In genomic region chr12:45728625-45729232, GRCh38 we compare ENCODE assay signal across 1 cellular context.
TF ChIP-seq lines count a peak whose summit lies in the region.

No MANE protein-coding gene starts in this region.

TF ChIP-seq in K562, 482 proteins besides CTCF, POLR2A, EP300 and RAD21 (continued from another document and continues in another):
- TF ChIP-seq, protein P1, sequence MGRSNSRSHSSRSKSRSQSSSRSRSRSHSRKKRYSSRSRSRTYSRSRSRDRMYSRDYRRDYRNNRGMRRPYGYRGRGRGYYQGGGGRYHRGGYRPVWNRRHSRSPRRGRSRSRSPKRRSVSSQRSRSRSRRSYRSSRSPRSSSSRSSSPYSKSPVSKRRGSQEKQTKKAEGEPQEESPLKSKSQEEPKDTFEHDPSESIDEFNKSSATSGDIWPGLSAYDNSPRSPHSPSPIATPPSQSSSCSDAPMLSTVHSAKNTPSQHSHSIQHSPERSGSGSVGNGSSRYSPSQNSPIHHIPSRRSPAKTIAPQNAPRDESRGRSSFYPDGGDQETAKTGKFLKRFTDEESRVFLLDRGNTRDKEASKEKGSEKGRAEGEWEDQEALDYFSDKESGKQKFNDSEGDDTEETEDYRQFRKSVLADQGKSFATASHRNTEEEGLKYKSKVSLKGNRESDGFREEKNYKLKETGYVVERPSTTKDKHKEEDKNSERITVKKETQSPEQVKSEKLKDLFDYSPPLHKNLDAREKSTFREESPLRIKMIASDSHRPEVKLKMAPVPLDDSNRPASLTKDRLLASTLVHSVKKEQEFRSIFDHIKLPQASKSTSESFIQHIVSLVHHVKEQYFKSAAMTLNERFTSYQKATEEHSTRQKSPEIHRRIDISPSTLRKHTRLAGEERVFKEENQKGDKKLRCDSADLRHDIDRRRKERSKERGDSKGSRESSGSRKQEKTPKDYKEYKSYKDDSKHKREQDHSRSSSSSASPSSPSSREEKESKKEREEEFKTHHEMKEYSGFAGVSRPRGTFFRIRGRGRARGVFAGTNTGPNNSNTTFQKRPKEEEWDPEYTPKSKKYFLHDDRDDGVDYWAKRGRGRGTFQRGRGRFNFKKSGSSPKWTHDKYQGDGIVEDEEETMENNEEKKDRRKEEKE (IDR thresholded peaks at IDR 0.05; ENCODE audit: borderline replicate concordance in 1 of 2, control insufficient read depth in 1 of 2, low read depth in 2 of 2, low read length in 1 of 2): peak in 1 of 2 experiments; percentile 79; a peak in 1 of 4 replicates
- TF ChIP-seq PTBP1 (IDR thresholded peaks at IDR 0.05; ENCODE audit: low read depth, low read length): no peak
- TF ChIP-seq ESRRB (CRISPR knock-in tag; IDR thresholded peaks at IDR 0.05; ENCODE audit: borderline replicate concordance): no peak
- no peak for TF ChIP-seq NR2C1 (IDR thresholded peaks at IDR 0.05)
- TF ChIP-seq NR2C1 (tag; IDR thresholded peaks at IDR 0.05): peak; percentile 68
- TF ChIP-seq L3MBTL2 (IDR thresholded peaks at IDR 0.05): peak; percentile 57; the same call in 1 of the 2 replicates
- no peak for TF ChIP-seq ZNF408 (CRISPR knock-in tag; IDR thresholded peaks at IDR 0.05; ENCODE audit: low read depth)
- TF ChIP-seq, protein P2, sequence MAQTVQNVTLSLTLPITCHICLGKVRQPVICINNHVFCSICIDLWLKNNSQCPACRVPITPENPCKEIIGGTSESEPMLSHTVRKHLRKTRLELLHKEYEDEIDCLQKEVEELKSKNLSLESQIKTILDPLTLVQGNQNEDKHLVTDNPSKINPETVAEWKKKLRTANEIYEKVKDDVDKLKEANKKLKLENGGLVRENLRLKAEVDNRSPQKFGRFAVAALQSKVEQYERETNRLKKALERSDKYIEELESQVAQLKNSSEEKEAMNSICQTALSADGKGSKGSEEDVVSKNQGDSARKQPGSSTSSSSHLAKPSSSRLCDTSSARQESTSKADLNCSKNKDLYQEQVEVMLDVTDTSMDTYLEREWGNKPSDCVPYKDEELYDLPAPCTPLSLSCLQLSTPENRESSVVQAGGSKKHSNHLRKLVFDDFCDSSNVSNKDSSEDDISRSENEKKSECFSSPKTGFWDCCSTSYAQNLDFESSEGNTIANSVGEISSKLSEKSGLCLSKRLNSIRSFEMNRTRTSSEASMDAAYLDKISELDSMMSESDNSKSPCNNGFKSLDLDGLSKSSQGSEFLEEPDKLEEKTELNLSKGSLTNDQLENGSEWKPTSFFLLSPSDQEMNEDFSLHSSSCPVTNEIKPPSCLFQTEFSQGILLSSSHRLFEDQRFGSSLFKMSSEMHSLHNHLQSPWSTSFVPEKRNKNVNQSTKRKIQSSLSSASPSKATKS (CRISPR knock-in tag; IDR thresholded peaks at IDR 0.05): no peak
- TF ChIP-seq ZNF586 (CRISPR knock-in tag; conservative IDR thresholded peaks at IDR 0.05): no peak; the same call in 1 of the 2 replicates
- TF ChIP-seq ZNF24 (IDR thresholded peaks at IDR 0.05): peak; percentile 80
- TF ChIP-seq, protein P3, sequence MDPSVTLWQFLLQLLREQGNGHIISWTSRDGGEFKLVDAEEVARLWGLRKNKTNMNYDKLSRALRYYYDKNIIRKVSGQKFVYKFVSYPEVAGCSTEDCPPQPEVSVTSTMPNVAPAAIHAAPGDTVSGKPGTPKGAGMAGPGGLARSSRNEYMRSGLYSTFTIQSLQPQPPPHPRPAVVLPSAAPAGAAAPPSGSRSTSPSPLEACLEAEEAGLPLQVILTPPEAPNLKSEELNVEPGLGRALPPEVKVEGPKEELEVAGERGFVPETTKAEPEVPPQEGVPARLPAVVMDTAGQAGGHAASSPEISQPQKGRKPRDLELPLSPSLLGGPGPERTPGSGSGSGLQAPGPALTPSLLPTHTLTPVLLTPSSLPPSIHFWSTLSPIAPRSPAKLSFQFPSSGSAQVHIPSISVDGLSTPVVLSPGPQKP (CRISPR knock-in tag; IDR thresholded peaks at IDR 0.05): no peak
- TF ChIP-seq, protein P4, sequence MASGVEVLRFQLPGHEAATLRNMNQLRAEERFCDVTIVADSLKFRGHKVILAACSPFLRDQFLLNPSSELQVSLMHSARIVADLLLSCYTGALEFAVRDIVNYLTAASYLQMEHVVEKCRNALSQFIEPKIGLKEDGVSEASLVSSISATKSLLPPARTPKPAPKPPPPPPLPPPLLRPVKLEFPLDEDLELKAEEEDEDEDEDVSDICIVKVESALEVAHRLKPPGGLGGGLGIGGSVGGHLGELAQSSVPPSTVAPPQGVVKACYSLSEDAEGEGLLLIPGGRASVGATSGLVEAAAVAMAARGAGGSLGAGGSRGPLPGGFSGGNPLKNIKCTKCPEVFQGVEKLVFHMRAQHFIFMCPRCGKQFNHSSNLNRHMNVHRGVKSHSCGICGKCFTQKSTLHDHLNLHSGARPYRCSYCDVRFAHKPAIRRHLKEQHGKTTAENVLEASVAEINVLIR (CRISPR knock-in tag; IDR thresholded peaks at IDR 0.05): no peak
- peak; percentile 94 for TF ChIP-seq NBN (IDR thresholded peaks at IDR 0.05; ENCODE audit: low read depth)
- TF ChIP-seq TAF15 (IDR thresholded peaks at IDR 0.05; ENCODE audit: low read depth, low read length): no peak
- TF ChIP-seq STAT5B (CRISPR knock-in tag; IDR thresholded peaks at IDR 0.05): no peak
- TF ChIP-seq, protein P5, sequence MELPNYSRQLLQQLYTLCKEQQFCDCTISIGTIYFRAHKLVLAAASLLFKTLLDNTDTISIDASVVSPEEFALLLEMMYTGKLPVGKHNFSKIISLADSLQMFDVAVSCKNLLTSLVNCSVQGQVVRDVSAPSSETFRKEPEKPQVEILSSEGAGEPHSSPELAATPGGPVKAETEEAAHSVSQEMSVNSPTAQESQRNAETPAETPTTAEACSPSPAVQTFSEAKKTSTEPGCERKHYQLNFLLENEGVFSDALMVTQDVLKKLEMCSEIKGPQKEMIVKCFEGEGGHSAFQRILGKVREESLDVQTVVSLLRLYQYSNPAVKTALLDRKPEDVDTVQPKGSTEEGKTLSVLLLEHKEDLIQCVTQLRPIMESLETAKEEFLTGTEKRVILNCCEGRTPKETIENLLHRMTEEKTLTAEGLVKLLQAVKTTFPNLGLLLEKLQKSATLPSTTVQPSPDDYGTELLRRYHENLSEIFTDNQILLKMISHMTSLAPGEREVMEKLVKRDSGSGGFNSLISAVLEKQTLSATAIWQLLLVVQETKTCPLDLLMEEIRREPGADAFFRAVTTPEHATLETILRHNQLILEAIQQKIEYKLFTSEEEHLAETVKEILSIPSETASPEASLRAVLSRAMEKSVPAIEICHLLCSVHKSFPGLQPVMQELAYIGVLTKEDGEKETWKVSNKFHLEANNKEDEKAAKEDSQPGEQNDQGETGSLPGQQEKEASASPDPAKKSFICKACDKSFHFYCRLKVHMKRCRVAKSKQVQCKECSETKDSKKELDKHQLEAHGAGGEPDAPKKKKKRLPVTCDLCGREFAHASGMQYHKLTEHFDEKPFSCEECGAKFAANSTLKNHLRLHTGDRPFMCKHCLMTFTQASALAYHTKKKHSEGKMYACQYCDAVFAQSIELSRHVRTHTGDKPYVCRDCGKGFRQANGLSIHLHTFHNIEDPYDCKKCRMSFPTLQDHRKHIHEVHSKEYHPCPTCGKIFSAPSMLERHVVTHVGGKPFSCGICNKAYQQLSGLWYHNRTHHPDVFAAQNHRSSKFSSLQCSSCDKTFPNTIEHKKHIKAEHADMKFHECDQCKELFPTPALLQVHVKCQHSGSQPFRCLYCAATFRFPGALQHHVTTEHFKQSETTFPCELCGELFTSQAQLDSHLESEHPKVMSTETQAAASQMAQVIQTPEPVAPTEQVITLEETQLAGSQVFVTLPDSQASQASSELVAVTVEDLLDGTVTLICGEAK (IDR thresholded peaks at IDR 0.05): peak; percentile 72
- TF ChIP-seq, protein P5 (CRISPR knock-in tag; IDR thresholded peaks at IDR 0.05): no peak
- no peak for TF ChIP-seq ZNF699 (CRISPR knock-in tag; IDR thresholded peaks at IDR 0.05; ENCODE audit: insufficient replicate concordance)
- TF ChIP-seq, protein P6, sequence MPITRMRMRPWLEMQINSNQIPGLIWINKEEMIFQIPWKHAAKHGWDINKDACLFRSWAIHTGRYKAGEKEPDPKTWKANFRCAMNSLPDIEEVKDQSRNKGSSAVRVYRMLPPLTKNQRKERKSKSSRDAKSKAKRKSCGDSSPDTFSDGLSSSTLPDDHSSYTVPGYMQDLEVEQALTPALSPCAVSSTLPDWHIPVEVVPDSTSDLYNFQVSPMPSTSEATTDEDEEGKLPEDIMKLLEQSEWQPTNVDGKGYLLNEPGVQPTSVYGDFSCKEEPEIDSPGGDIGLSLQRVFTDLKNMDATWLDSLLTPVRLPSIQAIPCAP (CRISPR knock-in tag; IDR thresholded peaks at IDR 0.05; ENCODE audit: borderline replicate concordance): no peak
- no peak for TF ChIP-seq DNMT1 (IDR thresholded peaks at IDR 0.05)
- no peak for TF ChIP-seq ZBTB26 (CRISPR knock-in tag; IDR thresholded peaks at IDR 0.05)
- peak; percentile 96 for TF ChIP-seq MTA3 (IDR thresholded peaks at IDR 0.05; ENCODE audit: borderline replicate concordance)
- no peak for TF ChIP-seq ZBTB8A (IDR thresholded peaks at IDR 0.05; ENCODE audit: partially characterized antibody)
- TF ChIP-seq CREB5 (CRISPR knock-in tag; IDR thresholded peaks at IDR 0.05): no peak
- TF ChIP-seq COPS2 (conservative IDR thresholded peaks at IDR 0.05): no peak
- TF ChIP-seq, protein P7, sequence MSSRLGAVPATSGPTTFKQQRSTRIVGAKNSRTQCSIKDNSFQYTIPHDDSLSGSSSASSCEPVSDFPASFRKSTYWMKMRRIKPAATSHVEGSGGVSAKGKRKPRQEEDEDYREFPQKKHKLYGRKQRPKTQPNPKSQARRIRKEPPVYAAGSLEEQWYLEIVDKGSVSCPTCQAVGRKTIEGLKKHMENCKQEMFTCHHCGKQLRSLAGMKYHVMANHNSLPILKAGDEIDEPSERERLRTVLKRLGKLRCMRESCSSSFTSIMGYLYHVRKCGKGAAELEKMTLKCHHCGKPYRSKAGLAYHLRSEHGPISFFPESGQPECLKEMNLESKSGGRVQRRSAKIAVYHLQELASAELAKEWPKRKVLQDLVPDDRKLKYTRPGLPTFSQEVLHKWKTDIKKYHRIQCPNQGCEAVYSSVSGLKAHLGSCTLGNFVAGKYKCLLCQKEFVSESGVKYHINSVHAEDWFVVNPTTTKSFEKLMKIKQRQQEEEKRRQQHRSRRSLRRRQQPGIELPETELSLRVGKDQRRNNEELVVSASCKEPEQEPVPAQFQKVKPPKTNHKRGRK (tag; IDR thresholded peaks at IDR 0.05): no peak
- peak; percentile 98; the same call in 1 of the 2 replicates for TF ChIP-seq KAT7 (CRISPR knock-in tag; IDR thresholded peaks at IDR 0.05; ENCODE audit: borderline replicate concordance)
- no peak for TF ChIP-seq ZZZ3 (IDR thresholded peaks at IDR 0.05)
- no peak for TF ChIP-seq HMG20A (CRISPR knock-in tag; conservative IDR thresholded peaks at IDR 0.05)
- TF ChIP-seq MCM7 (IDR thresholded peaks at IDR 0.05): no peak
- peak; percentile 90 for TF ChIP-seq TBP (optimal IDR thresholded peaks at IDR 0.05; ENCODE audit: low read depth, low read length)
- TF ChIP-seq POU5F1 (IDR thresholded peaks at IDR 0.05; ENCODE audit: borderline replicate concordance, low read depth, low read length, partially characterized antibody): no peak
- no peak for TF ChIP-seq RBM14 (IDR thresholded peaks at IDR 0.05; ENCODE audit: borderline replicate concordance, insufficient read depth, low read depth, low read length)
- 0 out of 2 replicates have a peak, but pooled peaks have one; percentile 13 for TF ChIP-seq ZNF197 (CRISPR knock-in tag; IDR thresholded peaks at IDR 0.05; ENCODE audit: low read depth)
- no peak for TF ChIP-seq MTA1 (IDR thresholded peaks at IDR 0.05; ENCODE audit: borderline replicate concordance)
- no peak for TF ChIP-seq HNRNPUL1 (IDR thresholded peaks at IDR 0.05; ENCODE audit: low read length)
- 0 out of 2 replicates have a peak, but pooled peaks have one; percentile 17 for TF ChIP-seq CBFB (CRISPR knock-in tag; IDR thresholded peaks at IDR 0.05)
- TF ChIP-seq ZNF830 (CRISPR knock-in tag; IDR thresholded peaks at IDR 0.05): no peak
